38 cellular contexts compared by ENCODE assay signal in the genomic region with DNA sequence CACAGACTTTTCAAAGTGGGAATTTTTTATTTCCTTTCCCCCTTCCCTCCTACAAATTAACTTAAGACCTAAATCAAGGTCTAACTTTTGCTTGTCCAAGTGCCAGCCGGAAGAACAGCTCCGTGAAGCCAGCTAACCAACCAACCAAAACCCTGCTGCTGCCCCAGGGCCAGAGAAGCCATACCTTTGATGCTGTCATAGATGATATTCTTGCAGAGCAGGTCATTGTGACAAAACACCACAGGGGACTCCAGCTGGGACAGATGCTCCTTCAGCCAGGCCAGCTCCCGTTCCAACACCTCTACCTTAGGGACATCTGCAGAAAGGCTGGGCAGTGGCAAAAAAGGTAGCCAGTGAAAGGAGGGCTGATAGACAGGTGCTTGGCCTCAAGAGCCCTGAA. TPM values are rescaled to one million over a fixed set of nuclear protein-coding genes. Genes with fewer than 3 reads are reported as not detected.
"Had no signal": no experiment of that assay in that cellular context is flagged by ENCODE, and none has a peak within 500 bp of the region (broad histone marks: within the 10 kb centered on the region; RNA-seq: fewer than 3 reads in every experiment).

No MANE protein-coding gene starts in this region.

- H3K27me3 ChIP-seq: MG63 had no signal

- DNase-seq: Karpas-422, Kasumi-1, MG63, MM.1S, MV-4-11, NCI-H1048, NCI-H1092, NCI-H1092 treated with DMSO at 0.1 percent for 48 hours, NCI-H1105, NCI-H1105 treated with DMSO at 0.1 percent for 48 hours, NCI-H1417, NCI-H1417 treated with DMSO at 0.1 percent for 48 hours, NCI-H1436, NCI-H1436 treated with DMSO at 0.1 percent for 48 hours, NCI-H1694, NCI-H1694 treated with DMSO at 0.1 percent for 48 hours, NCI-H187, NCI-H187 treated with DMSO at 0.1 percent for 48 hours, NCI-H1930, NCI-H2029, NCI-H2029 treated with DMSO at 0.1 percent for 48 hours, NCI-H2081, NCI-H2081 treated with DMSO at 0.1 percent for 48 hours, NCI-H2107, NCI-H2171, NCI-H2171 treated with DMSO at 0.1 percent for 48 hours, NCI-H2227 treated with DMSO at 0.1 percent for 48 hours, NCI-H226, NCI-H345, NCI-H446, NCI-H446 treated with DMSO at 0.1 percent for 48 hours, NCI-H510A, NCI-H510A treated with DMSO at 0.1 percent for 48 hours, NCI-H524, NCI-H524 treated with DMSO at 0.1 percent for 48 hours had no signal

- H3K36me3 ChIP-seq: MG63 had no signal

- H3K4me3 ChIP-seq: MG63 had no signal

RNA-seq across cellular contexts. Expression of a gene that starts 25.0 kb away (rescaled TPM):
- total RNA-seq: LHCN-M2, MCF 10A, NCI-H460 had no signal

RNA-seq across cellular contexts. Expression of a gene that starts 55.2 kb away (rescaled TPM):
- total RNA-seq: LHCN-M2, MCF 10A, NCI-H460 had no signal
